Comparison of ENCODE assay signal across 8 cellular contexts in the genomic region with DNA sequence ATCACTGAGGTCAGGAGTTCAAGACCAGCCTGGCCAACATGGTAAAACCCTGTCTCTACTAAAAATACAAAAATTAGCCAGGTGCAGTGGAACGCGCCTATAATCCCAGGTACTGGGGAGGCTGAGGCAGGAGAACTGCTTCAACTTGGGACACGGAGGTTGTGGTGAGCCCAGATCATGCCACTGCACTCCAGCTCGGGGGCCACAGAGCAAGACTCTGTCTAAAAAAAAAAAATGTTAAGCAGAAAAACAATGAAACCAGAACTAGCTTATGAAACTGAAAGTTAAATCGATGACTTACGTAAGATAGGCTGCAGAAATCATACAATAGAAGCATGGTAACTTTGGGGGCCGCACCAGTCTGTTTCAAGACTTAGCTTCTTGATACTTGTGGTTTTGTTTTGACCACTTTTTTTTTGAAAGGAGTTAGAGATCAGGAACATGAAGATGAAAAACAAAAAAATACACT. TPM values are rescaled to one million over a fixed set of nuclear protein-coding genes. Genes with fewer than 3 reads are reported as not detected.
DNase-seq lines count a peak whose midpoint lies in the region; ATAC-seq, FAIRE-seq and TF ChIP-seq lines count a peak whose summit lies in the region.

No MANE protein-coding gene starts in this region.

- H2AFZ ChIP-seq in GM12878 (ENCODE audit: control insufficient read depth, low read depth, low read length) (peak overlapping the region; percentile 49), PC-9 (no peak overlapping the region; the same call in 1 of the 2 replicates)

- RAD21 ChIA-PET in GM12878 (lab: Charles Lee; ENCODE audit: unreplicated experiment), result interaction anchor here (0.6 to 3.0 kb wide), 18 partner anchors 9 to 141 kb away, joined by 3 to 17 read pairs (median 4); a partner anchor contains a TSS

- H3K9me3 ChIP-seq in GM12878 (replicated peaks; ENCODE audit: control insufficient read depth, insufficient read depth, low read length) (no peaks in the 10 kb centered on the region), PC-9 (ENCODE audit: insufficient read depth, low read depth) (no peaks in the 10 kb centered on the region; the same call in 1 of the 2 replicates)

- H4K20me1 ChIP-seq in GM12878 (ENCODE audit: control insufficient read depth, insufficient read depth) (no peaks in the 10 kb centered on the region), PC-9 (ENCODE audit: insufficient read depth) (no peaks in the 10 kb centered on the region)

- H3K9ac ChIP-seq in GM12878 (ENCODE audit: control insufficient read depth, insufficient read depth, low read length), result peak overlapping the region; percentile 5

- H3K79me2 ChIP-seq in GM12878 (ENCODE audit: control insufficient read depth, insufficient read depth, low read length), result no peaks in the 10 kb centered on the region
- no peaks in the 10 kb centered on the region for H3K79me2 ChIP-seq in PC-9 (ENCODE audit: low read depth)

- POLR2A ChIA-PET in GM12878 (lab: Charles Lee), result interaction anchor here (0.7 to 2.8 kb wide), 8 partner anchors 9 to 189 kb away, joined by 3 to 10 read pairs (median 4); a partner anchor contains a TSS
- POLR2A ChIA-PET in PC-9 (lab: Charles Lee; ENCODE audit: unreplicated experiment), result no interaction called here

- intact Hi-C loops in GM12878 (cut with micrococcal nuclease; ENCODE audit: unreplicated experiment), result loop anchor here (5.0 kb wide), 1 partner anchor 104 kb away; a partner anchor contains a TSS
- intact Hi-C loops in PC-9 (cut with micrococcal nuclease; ENCODE audit: unreplicated experiment), result no loop called here

- TF ChIP-seq RAD21 in GM12878 (IDR thresholded peaks at IDR 0.05; ENCODE audit: insufficient read depth, low read depth, low read length), result no peak

- ATAC-seq in GM18861 (IDR thresholded peaks at IDR 0.05; ENCODE audit: unreplicated experiment), result peak; percentile 90
- peak; percentile 95 for ATAC-seq in HG02884 (IDR thresholded peaks at IDR 0.05; ENCODE audit: unreplicated experiment)
- peak; percentile 94 for ATAC-seq in GM12878

- H3K4me1 ChIP-seq in GM12878 (ENCODE audit: control insufficient read depth, insufficient read depth, low read length) (peaks cover 17% of the 10 kb centered on the region; the same call in 1 of the 2 replicates), PC-9 (replicated peaks; ENCODE audit: insufficient read depth) (no peaks in the 10 kb centered on the region)

- SMC1A ChIA-PET in GM12878 (lab: Charles Lee; ENCODE audit: uncharacterized antibody, unreplicated experiment), result interaction anchor here (0.7 to 3.9 kb wide), 27 partner anchors 9 to 254 kb away, joined by 3 to 46 read pairs (median 6); a partner anchor contains a TSS

- TF ChIP-seq CTCF in GM12878 (IDR thresholded peaks at IDR 0.05 in 2 of 3, conservative IDR thresholded peaks at IDR 0.05 in 1 of 3; ENCODE audit: control insufficient read depth in 2 of 3, extremely low read depth in 1 of 3, insufficient read depth in 1 of 3, low read depth in 3 of 3, low read length in 3 of 3) (no peak), PC-9 (conservative IDR thresholded peaks at IDR 0.05) (no peak)

- 7% methylated on average over 7 of the region's 7 CpGs for WGBS in GM12878 (ENCODE audit: insufficient coverage, insufficient replicate concordance, low lambda C conversion rate, missing lambda C conversion rate)

- in situ Hi-C loops in GM12878 (cut with MboI), result no loop called here

- TF ChIP-seq POLR2A in GM12878 (IDR thresholded peaks at IDR 0.05; ENCODE audit: low read depth, low read length), result no peak

- no peaks in the 10 kb centered on the region for H3F3A ChIP-seq in PC-9 (ENCODE audit: insufficient read depth, low read depth)

- no peaks in the 10 kb centered on the region for H3K9me2 ChIP-seq in PC-9 (ENCODE audit: insufficient read depth)

- DNase-seq in RPMI7951 (ENCODE audit: low read depth) (peak; percentile 16), GM12878 (ENCODE audit: low read depth, low spot score) (peak; percentile 85), RKO (ENCODE audit: low spot score) (no peak), PC-9 (no peak), middle frontal gyrus (ENCODE audit: extremely low spot score, low spot score) (no peak)
- DNase-seq in stimulated activated CD8-positive, alpha-beta memory T cell treated with anti-CD3 and anti-CD28 coated beads, Interleukin-15, amount 100 ng/mL, for 1 hour (ENCODE audit: low read depth), result peak; percentile 37

- H3K4me3 ChIP-seq in GM12878 (peak overlapping the region; percentile 41), PC-9 (no peak overlapping the region)

- peak; percentile 54 for FAIRE-seq in GM12878 (lab: Jason Lieb, UNC)

- no peaks in the 10 kb centered on the region for H3K27me3 ChIP-seq in GM12878 (replicated peaks in 1 of 2; ENCODE audit: control insufficient read depth in 2 of 2, insufficient read depth in 2 of 2, low read length in 1 of 2)
- H3K27me3 ChIP-seq in PC-9 (ENCODE audit: insufficient read depth, low read depth), result no peaks in the 10 kb centered on the region

- H3K27ac ChIP-seq in GM12878 (ENCODE audit: control insufficient read depth, insufficient read depth) (peak overlapping the region; percentile 87), PC-9 (no peak overlapping the region)

- BruUV-seq in GM12878 (replicated peaks; lab: Mats Ljungman, UMichigan) (no TSS peak), PC-9 (replicated peaks; lab: Mats Ljungman, UMichigan) (no TSS peak)

- H3K36me3 ChIP-seq in GM12878 (ENCODE audit: control insufficient read depth in 2 of 2, insufficient read depth in 2 of 2, low read length in 1 of 2), result no peaks in the 10 kb centered on the region
- H3K36me3 ChIP-seq in PC-9 (ENCODE audit: low read depth), result no peaks in the 10 kb centered on the region

- TF ChIP-seq EP300 in GM12878 (IDR thresholded peaks at IDR 0.05; ENCODE audit: borderline replicate concordance in 1 of 2, control insufficient read depth in 1 of 2, low read depth in 2 of 2, low read length in 2 of 2), result peak; percentile 33 to 65; a peak in 2 of 4 replicates

- CTCF ChIA-PET in GM12878 (lab: Yijun Ruan, JAX) (interaction anchor here (0.9 to 6.1 kb wide), 16 partner anchors 9 to 207 kb away, joined by 3 to 49 read pairs (median 4); a partner anchor contains a TSS), PC-9 (lab: Charles Lee) (interaction anchor here (0.6 kb wide), 2 partner anchors 47 to 119 kb away, joined by 3 to 4 read pairs; no protein-coding TSS in a partner anchor)

- peak overlapping the region; percentile 63 for H3K4me2 ChIP-seq in GM12878 (ENCODE audit: control insufficient read depth, insufficient read depth)
- H3K4me2 ChIP-seq in PC-9, result no peak overlapping the region

TF ChIP-seq in GM12878, 131 proteins besides CTCF, POLR2A, EP300 and RAD21 (continues in another document):
- TF ChIP-seq EED (IDR thresholded peaks at IDR 0.05; ENCODE audit: low read depth) (no peak), WRNIP1 (IDR thresholded peaks at IDR 0.05; ENCODE audit: borderline replicate concordance, low read depth, low read length) (no peak), EZH2 (IDR thresholded peaks at IDR 0.05; ENCODE audit: borderline replicate concordance, control insufficient read depth, low read depth, low read length) (no peak), NFYA (IDR thresholded peaks at IDR 0.05; ENCODE audit: borderline replicate concordance, low read depth, low read length) (no peak), MTA2 (IDR thresholded peaks at IDR 0.05; ENCODE audit: low read depth) (peak; percentile 66; the same call in 1 of the 2 replicates), NBN (IDR thresholded peaks at IDR 0.05) (peak; percentile 90; the same call in 1 of the 2 replicates), MYB (IDR thresholded peaks at IDR 0.05; ENCODE audit: borderline replicate concordance, low read depth, low read length) (no peak), FOXK2 (IDR thresholded peaks at IDR 0.05) (no peak), JUNB (IDR thresholded peaks at IDR 0.05) (no peak), RCOR1 (conservative IDR thresholded peaks at IDR 0.05; ENCODE audit: low read depth, low read length) (no peak), SMARCA5 (IDR thresholded peaks at IDR 0.05) (peak; percentile 76), NRF1 (conservative IDR thresholded peaks at IDR 0.05; ENCODE audit: low read depth, low read length) (no peak), HDAC6 (IDR thresholded peaks at IDR 0.05; ENCODE audit: unreplicated experiment) (no peak)
- TF ChIP-seq, protein P1, sequence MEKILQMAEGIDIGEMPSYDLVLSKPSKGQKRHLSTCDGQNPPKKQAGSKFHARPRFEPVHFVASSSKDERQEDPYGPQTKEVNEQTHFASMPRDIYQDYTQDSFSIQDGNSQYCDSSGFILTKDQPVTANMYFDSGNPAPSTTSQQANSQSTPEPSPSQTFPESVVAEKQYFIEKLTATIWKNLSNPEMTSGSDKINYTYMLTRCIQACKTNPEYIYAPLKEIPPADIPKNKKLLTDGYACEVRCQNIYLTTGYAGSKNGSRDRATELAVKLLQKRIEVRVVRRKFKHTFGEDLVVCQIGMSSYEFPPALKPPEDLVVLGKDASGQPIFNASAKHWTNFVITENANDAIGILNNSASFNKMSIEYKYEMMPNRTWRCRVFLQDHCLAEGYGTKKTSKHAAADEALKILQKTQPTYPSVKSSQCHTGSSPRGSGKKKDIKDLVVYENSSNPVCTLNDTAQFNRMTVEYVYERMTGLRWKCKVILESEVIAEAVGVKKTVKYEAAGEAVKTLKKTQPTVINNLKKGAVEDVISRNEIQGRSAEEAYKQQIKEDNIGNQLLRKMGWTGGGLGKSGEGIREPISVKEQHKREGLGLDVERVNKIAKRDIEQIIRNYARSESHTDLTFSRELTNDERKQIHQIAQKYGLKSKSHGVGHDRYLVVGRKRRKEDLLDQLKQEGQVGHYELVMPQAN (conservative IDR thresholded peaks at IDR 0.05), result no peak; the same call in 1 of the 2 replicates

RNA-seq across cellular contexts. Expression of a gene that starts 6.2 kb away (rescaled TPM):
- total RNA-seq in RPMI7951 (2014; rRNA removed; shearing (Covaris generic)), result 2.4 and 2.9 TPM in 2 replicates
- total RNA-seq in GM12878 (2013; cell fraction: nucleolus; rRNA removed), result 13.6 and 15.2 TPM in 2 replicates
- total RNA-seq in GM12878 (2014; rRNA removed), result 1.5 and 2.0 TPM in 2 replicates
- 1.8 and 2.0 TPM in 2 replicates for total RNA-seq in GM12878 (2014; rRNA removed; fragmentation: Illumina TruSeq; extraction: Trizol)
- total RNA-seq in GM12878 (2021), result 1.6 and 3.0 TPM in 2 replicates
- 0.85 TPM for polyA plus RNA-seq in GM12878 (2011; ENCODE audit: low read depth)
- 1.8 and 2.7 TPM in 2 replicates for polyA plus RNA-seq in GM12878 (2011; rRNA removed)
- 0.70 and 0.84 TPM in 2 replicates for polyA plus RNA-seq in GM12878 (2011; cell fraction: cytosol; rRNA removed)
- polyA plus RNA-seq in GM12878 (2011; cell fraction: nucleus; rRNA removed), result 0.99 and 1.2 TPM in 2 replicates
- polyA plus RNA-seq in GM12878 (2012), result 1.7 and 2.1 TPM in 2 replicates
- 1.7 and 2.3 TPM in 2 replicates for polyA plus RNA-seq in GM12878 (2014; fragmentation: Illumina TruSeq; extraction: Trizol)
- under 1 TPM; 0.64 to 0.82 TPM for polyA plus RNA-seq in GM12878 (2014; fragmentation: Nextera tagmentation; extraction: Ambion mirVana)
- 1.4 TPM in 2 replicates for polyA plus RNA-seq in GM12878 (2014; rRNA removed)
- polyA plus RNA-seq in GM12878 (2016; fragmentation: Nextera tagmentation; extraction: Ambion mirVana), result 1 to 10 TPM in 1 of 2 experiments, under 1 TPM in 1; 0.53 to 1.1 TPM
- polyA minus RNA-seq in GM12878 (2011; rRNA and poly(A)+ RNA removed), result 1.4 and 1.7 TPM in 2 replicates
- 0.31 and 0.80 TPM in 2 replicates for polyA minus RNA-seq in GM12878 (2011; cell fraction: cytosol; rRNA and poly(A)+ RNA removed)
- 0.85 and 1.3 TPM in 2 replicates for polyA minus RNA-seq in GM12878 (2011; cell fraction: nucleus; rRNA and poly(A)+ RNA removed)
- total RNA-seq in PC-9 (2021), result 0.18 and 0.79 TPM in 2 replicates

Comparison
In these comparisons a context has a peak if more than half of its experiments do, and no peak if none do; other contexts are left out.
1. DNase-seq: peak in RPMI7951 (single experiment), GM12878 (single experiment) and stimulated activated CD8-positive, alpha-beta memory T cell treated with anti-CD3 and anti-CD28 coated beads, Interleukin-15, amount 100 ng/mL, for 1 hour (single experiment); none in RKO (single experiment), PC-9 (0 of 2) and middle frontal gyrus (single experiment).
2. Peak in every context shown above with its lines, with median percentiles within 50 percentile points of each other: ATAC-seq.